Comparison of ENCODE assay signal across 24 cellular contexts in genomic region chr1:113592223-113592622, GRCh38.
"Had no signal": no experiment of that assay in that cellular context is flagged by ENCODE, and none has a peak within 500 bp of the region (broad histone marks: within the 10 kb centered on the region; RNA-seq: fewer than 3 reads in every experiment).

No MANE protein-coding gene starts in this region.

- FAIRE-seq: colon, endothelial cell of umbilical vein, islet of Langerhans, keratinocyte had no signal

- H3K27me3 ChIP-seq: dorsolateral prefrontal cortex, esophagus muscularis mucosa, gastrocnemius medialis, heart right ventricle, left lung had no signal

- H3K9me3 ChIP-seq: esophagus muscularis mucosa, gastrocnemius medialis, lower lobe of right lung, mucosa of descending colon had no signal

- DNase-seq: dermis blood vessel endothelial cell; dorsolateral prefrontal cortex; effector CD4-positive, alpha-beta T cell; effector memory CD4-positive, alpha-beta T cell; foreskin fibroblast; foreskin melanocyte; gastrocnemius medialis; glutamatergic neuron; head of caudate nucleus; heart right ventricle; hippocampal formation; left cardiac atrium; left lung; left ventricle myocardium superior; lower lobe of right lung; mesenchymal stem cell; mucosa of descending colon; naive B cell had no signal

- ATAC-seq: gastrocnemius medialis, heart right ventricle, left cardiac atrium, left lung, left ventricle myocardium superior, lower lobe of right lung, mucosa of descending colon had no signal

- H3K27ac ChIP-seq: coronary artery, dorsolateral prefrontal cortex, esophagus muscularis mucosa, gastrocnemius medialis, heart right ventricle, left lung, lower lobe of right lung had no signal

- H3K4me1 ChIP-seq: esophagus muscularis mucosa, gastrocnemius medialis, heart right ventricle, left lung, lower lobe of right lung had no signal

- H3K4me3 ChIP-seq: coronary artery, dorsolateral prefrontal cortex, esophagus muscularis mucosa, gastrocnemius medialis, heart right ventricle, left lung, lower lobe of right lung, mucosa of descending colon had no signal
